8 cellular contexts compared by ENCODE assay signal in genomic region chr15:45399381-45400212, GRCh38. TPM values are rescaled to one million over a fixed set of nuclear protein-coding genes. Genes with fewer than 3 reads are reported as not detected.
DNase-seq lines count a peak whose midpoint lies in the region; ATAC-seq and TF ChIP-seq lines count a peak whose summit lies in the region.

No MANE protein-coding gene starts in this region.

- peaks cover 15% of the 10 kb centered on the region for H3K27me3 Mint-ChIP-seq in activated T-cell treated with anti-CD3 and anti-CD28 coated beads, Interleukin-2, amount 50 U/mL, for 72 hours (ENCODE audit: low read depth)

- H2AFZ ChIP-seq in Karpas-422 (ENCODE audit: low read length), result no peak overlapping the region

- H4K20me1 ChIP-seq in Karpas-422 (ENCODE audit: insufficient read depth, low read depth, low read length), result peaks cover 12% of the 10 kb centered on the region

- H3K27me3 ChIP-seq in Karpas-422 (ENCODE audit: low read length) (no peaks in the 10 kb centered on the region), SJCRH30 (0 out of 2 replicates have a peak, but pooled peaks cover 3% of the 10 kb centered on the region)

- H3K27ac Mint-ChIP-seq in activated T-cell treated with anti-CD3 and anti-CD28 coated beads, Interleukin-2, amount 50 U/mL, for 72 hours, result no peak overlapping the region

- H3K36me3 ChIP-seq in Karpas-422 (ENCODE audit: insufficient read depth, low read length) (no peaks in the 10 kb centered on the region), SJCRH30 (no peaks in the 10 kb centered on the region)

- H3K4me3 Mint-ChIP-seq in activated T-cell treated with anti-CD3 and anti-CD28 coated beads, Interleukin-2, amount 50 U/mL, for 72 hours, result no peak overlapping the region

- peak; percentile 66 for DNase-seq in EH (ENCODE audit: low read depth)
- DNase-seq in Karpas-422, result peak; percentile 78
- DNase-seq in SJCRH30, result peak; percentile 24 to 78
- DNase-seq in fibroblast of pulmonary artery (ENCODE audit: low read depth), result peak; percentile 76
- peak; percentile 38 for DNase-seq in retinal pigment epithelial cell (ENCODE audit: low read depth)
- DNase-seq in activated T-cell treated with anti-CD3 and anti-CD28 coated beads, Interleukin-2, amount 50 U/mL, for 72 hours, result no peak
- no peak for DNase-seq in COLO668 (lab: John Stamatoyannopoulos, UW; ENCODE audit: unreplicated experiment)

- TF ChIP-seq CTCF in fibroblast of pulmonary artery (IDR thresholded peaks at IDR 0.05; ENCODE audit: low read length, missing control alignments), result peak; percentile 72
- TF ChIP-seq CTCF in retinal pigment epithelial cell (conservative IDR thresholded peaks at IDR 0.05; ENCODE audit: low read depth, low read length), result peak; percentile 68

- no peak overlapping the region for H3K9ac ChIP-seq in Karpas-422 (ENCODE audit: low read length)

- H3K9me3 Mint-ChIP-seq in activated T-cell treated with anti-CD3 and anti-CD28 coated beads, Interleukin-2, amount 50 U/mL, for 72 hours, result no peaks in the 10 kb centered on the region

- no peaks in the 10 kb centered on the region for H3K9me3 ChIP-seq in Karpas-422 (ENCODE audit: low read length)
- H3K9me3 ChIP-seq in SJCRH30 (replicated peaks), result no peaks in the 10 kb centered on the region

- H3K36me3 Mint-ChIP-seq in activated T-cell treated with anti-CD3 and anti-CD28 coated beads, Interleukin-2, amount 50 U/mL, for 72 hours (ENCODE audit: insufficient read depth in 2 of 2), result peaks cover 0 to 3% of the 10 kb centered on the region in 2 donors

- no peak overlapping the region for H3K4me2 ChIP-seq in Karpas-422 (ENCODE audit: low read depth, low read length, poor library complexity, severe bottlenecking)

- no peak for ATAC-seq in HG02981 (IDR thresholded peaks at IDR 0.05; ENCODE audit: unreplicated experiment)
- no peak for ATAC-seq in activated T-cell treated with anti-CD3 and anti-CD28 coated beads, Interleukin-2, amount 50 U/mL, for 72 hours (replicated peaks in 1 of 2)

- H3K4me1 ChIP-seq in Karpas-422 (ENCODE audit: low read length) (peaks cover 20% of the 10 kb centered on the region), SJCRH30 (peaks cover 7% of the 10 kb centered on the region; the same call in 1 of the 2 replicates)

- H3K4me3 ChIP-seq in Karpas-422 (ENCODE audit: low read length), result no peak overlapping the region
- no peak overlapping the region for H3K4me3 ChIP-seq in SJCRH30
- no peak overlapping the region for H3K4me3 ChIP-seq in fibroblast of pulmonary artery (replicated peaks; ENCODE audit: low read depth, low read length)
- no peak overlapping the region for H3K4me3 ChIP-seq in retinal pigment epithelial cell (ENCODE audit: low read length)

- no peaks in the 10 kb centered on the region for H3K9me2 ChIP-seq in Karpas-422 (replicated peaks; ENCODE audit: insufficient read depth, low read length)

- H3K27ac ChIP-seq in Karpas-422 (ENCODE audit: low read length) (no peak overlapping the region), SJCRH30 (no peak overlapping the region)

- peaks cover 24% of the 10 kb centered on the region for H3K79me2 ChIP-seq in Karpas-422 (ENCODE audit: low read length)

- peaks cover 18% of the 10 kb centered on the region for H3K4me1 Mint-ChIP-seq in activated T-cell treated with anti-CD3 and anti-CD28 coated beads, Interleukin-2, amount 50 U/mL, for 72 hours (ENCODE audit: low read depth)

RNA-seq across cellular contexts. Expression of gene GATM, which starts 21.3 kb away (rescaled TPM):
- 13.7 and 29.0 TPM in 2 replicates for total RNA-seq in Karpas-422 (2014; rRNA removed; shearing (Covaris generic); ENCODE audit: low replicate concordance)
- 226 and 232 TPM in 2 replicates for total RNA-seq in SJCRH30 (2014; rRNA removed; shearing (Covaris generic))
- total RNA-seq in activated T-cell treated with anti-CD3 and anti-CD28 coated beads, Interleukin-2, amount 50 U/mL, for 72 hours, result 1 to 10 TPM; 1.2 to 3.3 TPM

Comparison
In these comparisons a context has a peak if more than half of its experiments do, and no peak if none do; other contexts are left out.
1. DNase-seq: peak in EH (single experiment), Karpas-422 (single experiment), SJCRH30 (2 of 2), fibroblast of pulmonary artery (single experiment) and retinal pigment epithelial cell (single experiment); none in activated T-cell treated with anti-CD3 and anti-CD28 coated beads, Interleukin-2, amount 50 U/mL, for 72 hours (0 of 2) and COLO668 (single experiment).